In genomic region chr3:161500057-161500836, GRCh38 we compare ENCODE assay signal across 20 cellular contexts. TPM values are rescaled to one million over a fixed set of nuclear protein-coding genes. Genes with fewer than 3 reads are reported as not detected.
DNase-seq lines count a peak whose midpoint lies in the region; ATAC-seq, FAIRE-seq and TF ChIP-seq lines count a peak whose summit lies in the region.
"Had no signal": no experiment of that assay in that cellular context is flagged by ENCODE, and none has a peak within 500 bp of the region (broad histone marks: within the 10 kb centered on the region; RNA-seq: fewer than 3 reads in every experiment).

No MANE protein-coding gene starts in this region.

- DNase-seq in NOMO-1 treated with DMSO at 0.1 percent for 48 hours (lab: John Stamatoyannopoulos, UW; ENCODE audit: unreplicated experiment) (peak; percentile 48), NOMO-1 treated with dmso at 0.1 percent for 144 hours (lab: John Stamatoyannopoulos, UW; ENCODE audit: unreplicated experiment) (no peak), amniotic epithelial cell (ENCODE audit: low read depth) (peak; percentile 88), kidney tubule cell (ENCODE audit: low spot score) (peak; percentile 61), small intestine (peak; percentile 33), BE2C (no peak), occipital lobe (lab: John Stamatoyannopoulos, UW) (no peak)
- DNase-seq: 8988T; activated CD4-positive, alpha-beta T cell treated with anti-CD3 and anti-CD28 coated beads for 36 hours; activated CD8-positive, alpha-beta memory T cell treated with anti-CD3 and anti-CD28 coated beads, Interleukin-2, amount 10 ng/mL, durations not matched to agents 7 days and 5 days; activated naive CD8-positive, alpha-beta T cell treated with anti-CD3 and anti-CD28 coated beads, Interleukin-2, amount 50 U/mL, for 24 hours; natural killer cell; NCI-H526; stimulated activated CD4-positive, alpha-beta T cell treated with anti-CD3 and anti-CD28 coated beads, Interleukin-4, amount 100 ng/mL, for 4 hours had no signal

- no peaks in the 10 kb centered on the region for H3K4me1 ChIP-seq in small intestine (ENCODE audit: control insufficient read depth in 2 of 2, insufficient read depth in 1 of 2, low read depth in 1 of 2, low read length in 1 of 2)
- no peaks in the 10 kb centered on the region for H3K4me1 ChIP-seq in BE2C

- H3K27ac ChIP-seq in small intestine (ENCODE audit: low read depth in 1 of 2, low read length in 1 of 2), result no peak overlapping the region
- H3K27ac ChIP-seq: KMS-11 had no signal

- 29 to 63% (median 38%) methylated on average over 4 of the region's 4 CpGs for WGBS in small intestine, 3 donors

- H3K36me3 ChIP-seq in small intestine (ENCODE audit: control insufficient read depth in 2 of 2, insufficient read depth in 2 of 2, low read length in 2 of 2) (no peaks in the 10 kb centered on the region), BE2C (no peaks in the 10 kb centered on the region)

- H3K4me3 ChIP-seq in small intestine (ENCODE audit: low read depth in 1 of 2, low read length in 2 of 2) (no peak overlapping the region), BE2C (ENCODE audit: low read depth, low read length) (no peak overlapping the region)

- FAIRE-seq in small intestine (lab: Jason Lieb, UNC), result no peak

- no peak for ATAC-seq in HG03196 (IDR thresholded peaks at IDR 0.05; ENCODE audit: unreplicated experiment)
- ATAC-seq: activated CD4-positive, alpha-beta T cell treated with anti-CD3 and anti-CD28 coated beads for 36 hours; activated CD8-positive, alpha-beta memory T cell treated with anti-CD3 and anti-CD28 coated beads, Interleukin-2, amount 10 ng/mL, durations not matched to agents 7 days and 5 days; activated naive CD8-positive, alpha-beta T cell treated with anti-CD3 and anti-CD28 coated beads, Interleukin-2, amount 50 U/mL, for 24 hours; natural killer cell; Panc1 had no signal

- H3K9me3 ChIP-seq in small intestine (ENCODE audit: control insufficient read depth, low read depth), result no peaks in the 10 kb centered on the region
- no peaks in the 10 kb centered on the region for H3K9me3 ChIP-seq in BE2C

- H3K27me3 ChIP-seq in small intestine (ENCODE audit: control insufficient read depth in 2 of 2, insufficient read depth in 2 of 2, low read length in 2 of 2) (no peaks in the 10 kb centered on the region), BE2C (no peaks in the 10 kb centered on the region)

- no peak for TF ChIP-seq CTCF in BE2C (IDR thresholded peaks at IDR 0.05; ENCODE audit: low read depth, low read length)

RNA-seq across cellular contexts. Expression of gene OTOL1, which starts 3.6 kb away (rescaled TPM):
- polyA plus RNA-seq in small intestine, result not detected
- not detected for polyA plus RNA-seq in BE2C (2012; ENCODE audit: insufficient read depth, insufficient read length, low read depth)
- not detected for total RNA-seq in occipital lobe
- total RNA-seq: activated CD4-positive, alpha-beta T cell treated with anti-CD3 and anti-CD28 coated beads for 36 hours; activated CD8-positive, alpha-beta memory T cell treated with anti-CD3 and anti-CD28 coated beads, Interleukin-2, amount 10 ng/mL, durations not matched to agents 7 days and 5 days; G401; natural killer cell; ureter had no signal
- polyA plus RNA-seq: BJ had no signal

Comparison
In these comparisons a context has a peak if more than half of its experiments do, and no peak if none do; other contexts are left out.
1. DNase-seq: peak in NOMO-1 treated with DMSO at 0.1 percent for 48 hours (single experiment), amniotic epithelial cell (single experiment), kidney tubule cell (single experiment) and small intestine (single experiment); none in NOMO-1 treated with dmso at 0.1 percent for 144 hours (single experiment), BE2C (single experiment) and occipital lobe (single experiment).